12 cellular contexts compared by ENCODE assay signal in the genomic region with DNA sequence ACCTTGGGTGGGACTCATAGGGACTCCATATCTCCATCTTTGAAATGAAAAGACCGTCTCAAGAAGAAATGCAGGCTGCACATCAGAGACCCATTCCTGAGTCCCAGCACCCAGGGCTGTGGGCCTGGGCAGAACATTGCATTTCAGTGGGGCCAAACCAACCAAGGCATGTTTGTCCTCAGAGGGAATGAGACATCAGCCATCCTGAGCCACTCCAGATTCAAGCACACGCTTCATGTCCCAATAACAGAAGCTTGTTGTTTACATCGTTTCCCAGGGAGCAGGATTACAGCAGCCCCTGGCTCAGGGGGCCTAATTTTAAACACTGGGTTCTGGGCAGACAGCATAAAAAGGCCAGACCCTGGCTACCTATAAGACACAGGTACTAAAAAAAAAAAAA.
"Had no signal": no experiment of that assay in that cellular context is flagged by ENCODE, and none has a peak within 500 bp of the region (broad histone marks: within the 10 kb centered on the region; RNA-seq: fewer than 3 reads in every experiment).

No MANE protein-coding gene starts in this region.

- H3K36me3 ChIP-seq: colonic mucosa, gastrocnemius medialis, tibial nerve, uterus, WERI-Rb-1 had no signal

- H3K27ac ChIP-seq: colonic mucosa, SK-N-MC, tibial nerve, uterus, WERI-Rb-1 had no signal

- H3K27me3 ChIP-seq: colonic mucosa, gastrocnemius medialis, tibial nerve, uterus had no signal

- H3K9me3 ChIP-seq: colonic mucosa, gastrocnemius medialis, uterus had no signal

- DNase-seq: activated CD4-positive, alpha-beta T cell treated with anti-CD3 and anti-CD28 coated beads, Interleukin-2, amount 50 U/mL, for 4 hours; amniotic stem cell; colonic mucosa; gastrocnemius medialis; midbrain; occipital lobe; stimulated activated CD4-positive, alpha-beta T cell treated with anti-CD3 and anti-CD28 coated beads, Interleukin-4, amount 100 ng/mL, for 4 hours; uterus; WERI-Rb-1 had no signal

- H3K4me3 ChIP-seq: colonic mucosa, gastrocnemius medialis, SK-N-MC, tibial nerve, uterus had no signal

- ATAC-seq: gastrocnemius medialis; stimulated activated memory B cell treated with anti-CD40 and anti-IgM and Interleukin-4, amounts not matched to agents 10 μg/mL and 1 μg/mL and 100 μg/mL, for 72 hours had no signal
